Comparison of ENCODE assay signal across 19 cellular contexts in genomic region chr4:166104623-166105022, GRCh38.
DNase-seq lines count a peak whose midpoint lies in the region; ATAC-seq, FAIRE-seq and TF ChIP-seq lines count a peak whose summit lies in the region.
"Had no signal": no experiment of that assay in that cellular context is flagged by ENCODE, and none has a peak within 500 bp of the region (broad histone marks: within the 10 kb centered on the region; RNA-seq: fewer than 3 reads in every experiment).

No MANE protein-coding gene starts in this region.

- no peak for DNase-seq in HepG2 (ENCODE audit: low spot score)
- DNase-seq in right lobe of liver: no peak
- no peak for DNase-seq in K562 (ENCODE audit: extremely low read depth in 1 of 4, low spot score in 3 of 4)
- no peak for DNase-seq in ovary
- DNase-seq: C1 segment of cervical spinal cord; Calu3; CD4-positive, alpha-beta memory T cell; COR-L47; DMS79; EL; GDM1; HFFc6 had no signal

- no peak for ATAC-seq in HepG2
- no peak for ATAC-seq in right lobe of liver
- no peak for ATAC-seq in K562
- ATAC-seq in HG03196 (IDR thresholded peaks at IDR 0.05; ENCODE audit: unreplicated experiment): no peak
- ATAC-seq: GM23338 had no signal

- no peaks in the 10 kb centered on the region for H3K36me3 ChIP-seq in HepG2 (replicated peaks in 1 of 2; ENCODE audit: control insufficient read depth in 1 of 2, insufficient read depth in 2 of 2, low read length in 2 of 2)
- H3K36me3 ChIP-seq in right lobe of liver: no peaks in the 10 kb centered on the region
- H3K36me3 ChIP-seq in OCI-LY3 (replicated peaks; ENCODE audit: low read depth, low read length): no peaks in the 10 kb centered on the region
- no peaks in the 10 kb centered on the region for H3K36me3 ChIP-seq in K562 (ENCODE audit: control insufficient read depth, insufficient read depth, low read length)
- H3K36me3 ChIP-seq in ovary: no peaks in the 10 kb centered on the region
- H3K36me3 ChIP-seq: HAP-1 had no signal

- no peak for TF ChIP-seq RAD21 in HepG2 (CRISPR knock-in tag; IDR thresholded peaks at IDR 0.05)
- no peak for TF ChIP-seq RAD21 in K562 (CRISPR knock-in tag; conservative IDR thresholded peaks at IDR 0.05 in 1 of 2, IDR thresholded peaks at IDR 0.05 in 1 of 2)

- TF ChIP-seq POLR2A in HepG2 (IDR thresholded peaks at IDR 0.05; ENCODE audit: insufficient read depth in 1 of 2, low read depth in 2 of 2, low read length in 2 of 2) (no peak), right lobe of liver (IDR thresholded peaks at IDR 0.05) (no peak), K562 (conservative IDR thresholded peaks at IDR 0.05) (no peak), ovary (IDR thresholded peaks at IDR 0.05) (no peak)

- in situ Hi-C loops in HepG2 (cut with HindIII; ENCODE audit: extremely low pct_ligation_motif_present, low pct_unique_long_range_greater_than_20kb): no loop called here
- in situ Hi-C loops in K562 (cut with MboI): no loop called here

- H3K9me3 ChIP-seq in HepG2 (ENCODE audit: low read length) (no peaks in the 10 kb centered on the region), right lobe of liver (no peaks in the 10 kb centered on the region), OCI-LY3 (ENCODE audit: insufficient read depth, low read length) (no peaks in the 10 kb centered on the region), K562 (replicated peaks; ENCODE audit: control insufficient read depth, insufficient read depth, low read depth, low read length) (no peaks in the 10 kb centered on the region), ovary (no peaks in the 10 kb centered on the region)
- H3K9me3 ChIP-seq: HAP-1 had no signal

- no peaks in the 10 kb centered on the region for H3K79me2 ChIP-seq in HepG2 (ENCODE audit: insufficient read depth, low read length)
- no peaks in the 10 kb centered on the region for H3K79me2 ChIP-seq in OCI-LY3 (ENCODE audit: low read length)
- H3K79me2 ChIP-seq in K562 (ENCODE audit: control insufficient read depth, insufficient read depth, low read length): no peaks in the 10 kb centered on the region

- H3K27ac ChIP-seq in HepG2 (ENCODE audit: extremely low read length, insufficient read depth, low read length): no peak overlapping the region
- no peak overlapping the region for H3K27ac ChIP-seq in right lobe of liver
- H3K27ac ChIP-seq in OCI-LY3 (ENCODE audit: low read length): no peak overlapping the region
- H3K27ac ChIP-seq in K562 (ENCODE audit: extremely low read depth, low read depth, low read length): no peak overlapping the region
- H3K27ac ChIP-seq in ovary: no peak overlapping the region

- H3K4me1 ChIP-seq in HepG2 (ENCODE audit: insufficient read depth, low read length): no peaks in the 10 kb centered on the region
- no peaks in the 10 kb centered on the region for H3K4me1 ChIP-seq in right lobe of liver
- H3K4me1 ChIP-seq in OCI-LY3 (ENCODE audit: low read length): no peaks in the 10 kb centered on the region
- H3K4me1 ChIP-seq in K562 (replicated peaks in 1 of 2; ENCODE audit: control insufficient read depth in 2 of 2, insufficient read depth in 2 of 2, low read length in 2 of 2): no peaks in the 10 kb centered on the region
- H3K4me1 ChIP-seq in ovary (ENCODE audit: insufficient read depth): no peaks in the 10 kb centered on the region
- H3K4me1 ChIP-seq: HAP-1 had no signal

- WGBS in HepG2 (ENCODE audit: low lambda C conversion rate): 0% methylated on average over 2 of the region's 2 CpGs
- WGBS in right lobe of liver (ENCODE audit: insufficient coverage, low coverage, low lambda C conversion rate, missing lambda C conversion rate): 26% methylated on average over 2 of the region's 2 CpGs
- 0% methylated on average over 2 of the region's 2 CpGs for WGBS in K562 (ENCODE audit: insufficient coverage, low coverage, missing lambda C conversion rate)
- 55 to 75% (median 64%) methylated on average over 2 of the region's 2 CpGs for WGBS in ovary, 3 donors

- FAIRE-seq in HepG2 (lab: Jason Lieb, UNC): no peak
- no peak for FAIRE-seq in K562 (lab: Jason Lieb, UNC)
- FAIRE-seq: GM12891, GM18507, H54 had no signal

- no peaks in the 10 kb centered on the region for H3K9me1 ChIP-seq in K562 (ENCODE audit: control insufficient read depth, insufficient read depth, low read length)

- H3K4me2 ChIP-seq in HepG2 (ENCODE audit: low read depth, low read length): no peak overlapping the region
- no peak overlapping the region for H3K4me2 ChIP-seq in OCI-LY3 (ENCODE audit: low read length)
- no peak overlapping the region for H3K4me2 ChIP-seq in K562 (ENCODE audit: insufficient read depth, low read length)
- H3K4me2 ChIP-seq: GM23338 had no signal

- H2AFZ ChIP-seq in HepG2 (ENCODE audit: low read length) (no peak overlapping the region), OCI-LY3 (ENCODE audit: low read depth, low read length) (0 out of 2 replicates have a peak overlapping the region, but pooled peaks have one; percentile 6), K562 (ENCODE audit: low read depth, low read length) (no peak overlapping the region)
- H2AFZ ChIP-seq: GM23338 had no signal

- H3K9ac ChIP-seq in HepG2 (ENCODE audit: insufficient read depth, low read depth, low read length) (no peak overlapping the region), OCI-LY3 (ENCODE audit: low read length) (no peak overlapping the region), K562 (ENCODE audit: insufficient read depth in 1 of 2, low read depth in 2 of 2, low read length in 2 of 2) (no peak overlapping the region)

- H4K20me1 ChIP-seq in HepG2 (ENCODE audit: insufficient read depth, low read length) (no peaks in the 10 kb centered on the region), OCI-LY3 (ENCODE audit: insufficient read depth, low read length) (no peaks in the 10 kb centered on the region), K562 (replicated peaks; ENCODE audit: control insufficient read depth, insufficient read depth, low read length) (no peaks in the 10 kb centered on the region)

- CTCF ChIA-PET in HepG2 (lab: Yijun Ruan, JAX; ENCODE audit: low intra/inter-chr PET ratio, low total read pairs) (no interaction called here), K562 (lab: Yijun Ruan, JAX; ENCODE audit: low intra/inter-chr PET ratio) (no interaction called here)

- no peak for TF ChIP-seq EP300 in HepG2 (IDR thresholded peaks at IDR 0.05; ENCODE audit: low read depth in 2 of 2, low read length in 2 of 2)
- no peak for TF ChIP-seq EP300 in HepG2 (CRISPR knock-in tag; IDR thresholded peaks at IDR 0.05; ENCODE audit: borderline replicate concordance)
- no peak for TF ChIP-seq EP300 in K562 (IDR thresholded peaks at IDR 0.05; ENCODE audit: low read length)
- TF ChIP-seq EP300 in ovary (IDR thresholded peaks at IDR 0.05): no peak

- H3K4me3 ChIP-seq in HepG2 (replicated peaks in 1 of 3; ENCODE audit: insufficient read depth in 1 of 3, low read depth in 2 of 3, low read length in 3 of 3) (no peak overlapping the region), right lobe of liver (no peak overlapping the region), OCI-LY3 (ENCODE audit: low read length) (no peak overlapping the region), K562 (no peak overlapping the region), ovary (no peak overlapping the region)
- H3K4me3 ChIP-seq: GM23338, HAP-1 had no signal

- intact Hi-C loops in HepG2 (cut with micrococcal nuclease; ENCODE audit: unreplicated experiment): no loop called here
- intact Hi-C loops in right lobe of liver (cut with DNase I): no loop called here
- intact Hi-C loops in K562 (cut with micrococcal nuclease): no loop called here
- intact Hi-C loops in ovary (cut with DNase I): no loop called here

- H3K27me3 ChIP-seq in HepG2 (ENCODE audit: control insufficient read depth in 1 of 2, insufficient read depth in 2 of 2, low read length in 2 of 2) (no peaks in the 10 kb centered on the region), right lobe of liver (no peaks in the 10 kb centered on the region), OCI-LY3 (ENCODE audit: low read depth, low read length) (no peaks in the 10 kb centered on the region), K562 (ENCODE audit: control insufficient read depth in 2 of 2, insufficient read depth in 2 of 2, low read length in 2 of 2) (no peaks in the 10 kb centered on the region), ovary (no peaks in the 10 kb centered on the region)

- TF ChIP-seq CTCF in HepG2 (CRISPR knock-in tag; IDR thresholded peaks at IDR 0.05) (no peak), right lobe of liver (IDR thresholded peaks at IDR 0.05) (no peak), OCI-LY3 (IDR thresholded peaks at IDR 0.05; ENCODE audit: low read depth, low read length) (no peak), K562 (IDR thresholded peaks at IDR 0.05 in 2 of 3, conservative IDR thresholded peaks at IDR 0.05 in 1 of 3; ENCODE audit: insufficient read depth in 2 of 3, low read depth in 1 of 3, low read length in 3 of 3) (no peak), ovary (IDR thresholded peaks at IDR 0.05) (no peak)

- POLR2A ChIA-PET in HepG2 (lab: Yijun Ruan, JAX): no interaction called here
- POLR2A ChIA-PET in K562 (lab: Yijun Ruan, JAX): no interaction called here

- no TSS peak for BruUV-seq in HepG2 (replicated peaks; lab: Mats Ljungman, UMichigan)
- BruUV-seq in K562 (replicated peaks; lab: Mats Ljungman, UMichigan): no TSS peak

TF ChIP-seq in HepG2, 621 proteins besides CTCF, POLR2A, EP300 and RAD21 (continues in another document):
- TF ChIP-seq MAFK (conservative IDR thresholded peaks at IDR 0.05 in 1 of 2, IDR thresholded peaks at IDR 0.05 in 1 of 2; ENCODE audit: low read length in 2 of 2) (no peak), RAD51 (IDR thresholded peaks at IDR 0.05; ENCODE audit: borderline replicate concordance) (peak; percentile 77)

TF ChIP-seq in K562, 482 proteins besides CTCF, POLR2A, EP300 and RAD21:
- peak; percentile 22; the same call in 1 of the 2 replicates for TF ChIP-seq RAD51 (IDR thresholded peaks at IDR 0.05; ENCODE audit: borderline replicate concordance, low read depth)
- TF ChIP-seq TFE3 (CRISPR knock-in tag; IDR thresholded peaks at IDR 0.05): peak; percentile 80
- no peak for TF ChIP-seq STAT5A (IDR thresholded peaks at IDR 0.05; ENCODE audit: borderline replicate concordance, low read length)

Comparison
In these comparisons a context has a peak if more than half of its experiments do, and no peak if none do; other contexts are left out.
1. Of the 241 proteins assayed by ChIP-seq in both HepG2 and K562: peak only in HepG2: none; only in K562: TFE3; in both: RAD51; in neither: 238; mixed calls (peak in some experiments, not most) for 1.